ENCODE assay signal across 11 cellular contexts in the genomic region with DNA sequence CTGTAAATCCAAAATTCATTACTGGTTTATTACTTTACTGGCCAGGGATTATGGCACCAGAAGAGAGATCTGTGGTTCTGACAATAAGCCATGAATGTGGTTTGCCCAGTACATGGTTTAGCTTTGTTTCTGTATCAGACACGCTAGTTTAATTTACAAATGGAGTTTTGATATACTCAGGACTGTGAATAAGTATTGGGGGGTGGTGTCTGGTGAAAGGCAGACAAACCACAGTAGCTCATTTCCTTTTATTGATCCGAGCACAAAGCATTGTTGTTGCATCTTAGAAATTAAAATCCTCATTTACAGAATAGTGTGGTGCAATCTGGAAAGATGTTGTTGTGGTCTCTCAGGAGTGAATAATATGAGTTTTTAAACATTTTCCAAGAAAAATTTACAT.
DNase-seq lines count a peak whose midpoint lies in the region; ATAC-seq and TF ChIP-seq lines count a peak whose summit lies in the region.
"Had no signal": no experiment of that assay in that cellular context is flagged by ENCODE, and none has a peak within 500 bp of the region (broad histone marks: within the 10 kb centered on the region; RNA-seq: fewer than 3 reads in every experiment).

No MANE protein-coding gene starts in this region.

- H3K4me1 Mint-ChIP-seq in activated naive CD8-positive, alpha-beta T cell treated with anti-CD3 and anti-CD28 coated beads, Interleukin-2, amount 10 ng/mL, durations not matched to agents 7 days and 5 days: peaks cover 12% of the 10 kb centered on the region
- H3K4me1 Mint-ChIP-seq in activated naive CD8-positive, alpha-beta T cell treated with anti-CD3 and anti-CD28 coated beads for 36 hours: peaks cover 16% of the 10 kb centered on the region

- no peaks in the 10 kb centered on the region for H3K79me2 ChIP-seq in Karpas-422 (ENCODE audit: low read length)

- H3K27me3 ChIP-seq in Karpas-422 (ENCODE audit: low read length) (no peaks in the 10 kb centered on the region), transverse colon (no peaks in the 10 kb centered on the region)
- H3K27me3 ChIP-seq: BLaER1 treated with 17β-estradiol and CSF1 and Interleukin-3, amounts not matched to agents 10 nM and 100 nM had no signal

- in situ Hi-C loops in transverse colon (cut with MboI; ENCODE audit: low pct_ligation_motif_present in 1 of 4, low pct_unique_long_range_greater_than_20kb in 1 of 4, low sequenced_read_pairs in 3 of 4): loop anchor here (25.0 kb wide), 1 partner anchor 967 kb away; no protein-coding TSS in a partner anchor

- H3K9ac ChIP-seq in Karpas-422 (ENCODE audit: low read length): peak overlapping the region; percentile 48
- H3K9ac ChIP-seq: BLaER1 treated with 17β-estradiol and CSF1 and Interleukin-3, amounts not matched to agents 10 nM and 100 nM had no signal

- intact Hi-C loops in transverse colon (cut with DNase I; ENCODE audit: low total_unique reads): no loop called here

- H3K9me3 ChIP-seq in Karpas-422 (ENCODE audit: low read length): peaks cover 5% of the 10 kb centered on the region
- peaks cover 0 to 5% of the 10 kb centered on the region in 2 donors for H3K9me3 ChIP-seq in transverse colon

- H3K9me2 ChIP-seq in Karpas-422 (replicated peaks; ENCODE audit: insufficient read depth, low read length): no peaks in the 10 kb centered on the region

- H3K36me3 Mint-ChIP-seq in activated naive CD8-positive, alpha-beta T cell treated with anti-CD3 and anti-CD28 coated beads, Interleukin-2, amount 10 ng/mL, durations not matched to agents 7 days and 5 days: peaks cover 17% of the 10 kb centered on the region
- peaks cover 32% of the 10 kb centered on the region for H3K36me3 Mint-ChIP-seq in activated naive CD8-positive, alpha-beta T cell treated with anti-CD3 and anti-CD28 coated beads for 36 hours

- WGBS in transverse colon (ENCODE audit: low coverage in 1 of 2), 2 donors: 68 to 79% methylated on average over 2 of the region's 2 CpGs

- peak overlapping the region; percentile 38 for H3K4me3 Mint-ChIP-seq in activated naive CD8-positive, alpha-beta T cell treated with anti-CD3 and anti-CD28 coated beads, Interleukin-2, amount 10 ng/mL, durations not matched to agents 7 days and 5 days
- H3K4me3 Mint-ChIP-seq in activated naive CD8-positive, alpha-beta T cell treated with anti-CD3 and anti-CD28 coated beads for 36 hours: no peak overlapping the region
- H3K4me3 Mint-ChIP-seq: B cell, H9 had no signal

- peak overlapping the region; percentile 39 for H3K4me2 ChIP-seq in Karpas-422 (ENCODE audit: low read depth, low read length, poor library complexity, severe bottlenecking)

- no peak for DNase-seq in activated naive CD8-positive, alpha-beta T cell treated with anti-CD3 and anti-CD28 coated beads, Interleukin-2, amount 10 ng/mL, durations not matched to agents 7 days and 5 days
- no peak for DNase-seq in activated naive CD8-positive, alpha-beta T cell treated with anti-CD3 and anti-CD28 coated beads for 36 hours
- DNase-seq in Karpas-422: peak; percentile 57
- peak; percentile 14 for DNase-seq in dermis blood vessel endothelial cell
- no peak for DNase-seq in transverse colon
- DNase-seq in caudate nucleus (lab: John Stamatoyannopoulos, UW): no peak
- DNase-seq: COR-L47, H9 had no signal

- H3K36me3 ChIP-seq in Karpas-422 (ENCODE audit: insufficient read depth, low read length) (no peaks in the 10 kb centered on the region; the same call in 1 of the 2 replicates), transverse colon (no peaks in the 10 kb centered on the region)

- TF ChIP-seq EP300 in transverse colon (IDR thresholded peaks at IDR 0.05; ENCODE audit: low read depth): no peak

- H3K27ac Mint-ChIP-seq in activated naive CD8-positive, alpha-beta T cell treated with anti-CD3 and anti-CD28 coated beads, Interleukin-2, amount 10 ng/mL, durations not matched to agents 7 days and 5 days: peak overlapping the region; percentile 36
- no peak overlapping the region for H3K27ac Mint-ChIP-seq in activated naive CD8-positive, alpha-beta T cell treated with anti-CD3 and anti-CD28 coated beads for 36 hours
- H3K27ac Mint-ChIP-seq: B cell had no signal

- H3K4me1 ChIP-seq in Karpas-422 (ENCODE audit: low read length) (peaks cover 44% of the 10 kb centered on the region), transverse colon (no peaks in the 10 kb centered on the region)

- no peak for TF ChIP-seq POLR2A in transverse colon (IDR thresholded peaks at IDR 0.05)

- peaks cover 17% of the 10 kb centered on the region for H3K9me3 Mint-ChIP-seq in activated naive CD8-positive, alpha-beta T cell treated with anti-CD3 and anti-CD28 coated beads, Interleukin-2, amount 10 ng/mL, durations not matched to agents 7 days and 5 days
- peaks cover 30% of the 10 kb centered on the region for H3K9me3 Mint-ChIP-seq in activated naive CD8-positive, alpha-beta T cell treated with anti-CD3 and anti-CD28 coated beads for 36 hours

- H3K27me3 Mint-ChIP-seq in activated naive CD8-positive, alpha-beta T cell treated with anti-CD3 and anti-CD28 coated beads, Interleukin-2, amount 10 ng/mL, durations not matched to agents 7 days and 5 days: no peaks in the 10 kb centered on the region
- no peaks in the 10 kb centered on the region for H3K27me3 Mint-ChIP-seq in activated naive CD8-positive, alpha-beta T cell treated with anti-CD3 and anti-CD28 coated beads for 36 hours
- H3K27me3 Mint-ChIP-seq: CD8-positive, alpha-beta memory T cell had no signal

- POLR2A ChIA-PET in activated naive CD8-positive, alpha-beta T cell treated with anti-CD3 and anti-CD28 coated beads, Interleukin-2, amount 10 ng/mL, durations not matched to agents 7 days and 5 days (lab: Charles Lee): interaction anchor here (0.6 to 1.3 kb wide), 3 partner anchors 90 to 101 kb away, joined by 4 to 7 read pairs (median 5); no protein-coding TSS in a partner anchor

- H3K27ac ChIP-seq in Karpas-422 (ENCODE audit: low read length) (peak overlapping the region; percentile 84), transverse colon (no peak overlapping the region), caudate nucleus (ENCODE audit: low read depth, low read length) (no peak overlapping the region)
- H3K27ac ChIP-seq: BLaER1 treated with 17β-estradiol and CSF1 and Interleukin-3, amounts not matched to agents 10 nM and 100 nM had no signal

- peak overlapping the region; percentile 20; the same call in 1 of the 2 replicates for H2AFZ ChIP-seq in Karpas-422 (ENCODE audit: low read length)

- TF ChIP-seq CTCF in transverse colon (IDR thresholded peaks at IDR 0.05): no peak

- peak; percentile 76 for ATAC-seq in activated naive CD8-positive, alpha-beta T cell treated with anti-CD3 and anti-CD28 coated beads, Interleukin-2, amount 10 ng/mL, durations not matched to agents 7 days and 5 days (ENCODE audit: low read depth)

- H4K20me1 ChIP-seq in Karpas-422 (ENCODE audit: insufficient read depth, low read depth, low read length): no peaks in the 10 kb centered on the region
- H4K20me1 ChIP-seq: BLaER1 treated with 17β-estradiol and CSF1 and Interleukin-3, amounts not matched to agents 10 nM and 100 nM had no signal

- H3K4me3 ChIP-seq in Karpas-422 (ENCODE audit: low read length) (no peak overlapping the region), transverse colon (no peak overlapping the region)
- H3K4me3 ChIP-seq: BLaER1 treated with 17β-estradiol and CSF1 and Interleukin-3, amounts not matched to agents 10 nM and 100 nM had no signal

Comparison
In these comparisons a context has a peak if more than half of its experiments do, and no peak if none do; other contexts are left out.
1. DNase-seq: peak in Karpas-422 (single experiment) and dermis blood vessel endothelial cell (single experiment); none in activated naive CD8-positive, alpha-beta T cell treated with anti-CD3 and anti-CD28 coated beads, Interleukin-2, amount 10 ng/mL, durations not matched to agents 7 days and 5 days (single experiment), activated naive CD8-positive, alpha-beta T cell treated with anti-CD3 and anti-CD28 coated beads for 36 hours (single experiment), transverse colon (single experiment) and caudate nucleus (0 of 61).